ENCODE assay signal across 19 cellular contexts in the genomic region with DNA sequence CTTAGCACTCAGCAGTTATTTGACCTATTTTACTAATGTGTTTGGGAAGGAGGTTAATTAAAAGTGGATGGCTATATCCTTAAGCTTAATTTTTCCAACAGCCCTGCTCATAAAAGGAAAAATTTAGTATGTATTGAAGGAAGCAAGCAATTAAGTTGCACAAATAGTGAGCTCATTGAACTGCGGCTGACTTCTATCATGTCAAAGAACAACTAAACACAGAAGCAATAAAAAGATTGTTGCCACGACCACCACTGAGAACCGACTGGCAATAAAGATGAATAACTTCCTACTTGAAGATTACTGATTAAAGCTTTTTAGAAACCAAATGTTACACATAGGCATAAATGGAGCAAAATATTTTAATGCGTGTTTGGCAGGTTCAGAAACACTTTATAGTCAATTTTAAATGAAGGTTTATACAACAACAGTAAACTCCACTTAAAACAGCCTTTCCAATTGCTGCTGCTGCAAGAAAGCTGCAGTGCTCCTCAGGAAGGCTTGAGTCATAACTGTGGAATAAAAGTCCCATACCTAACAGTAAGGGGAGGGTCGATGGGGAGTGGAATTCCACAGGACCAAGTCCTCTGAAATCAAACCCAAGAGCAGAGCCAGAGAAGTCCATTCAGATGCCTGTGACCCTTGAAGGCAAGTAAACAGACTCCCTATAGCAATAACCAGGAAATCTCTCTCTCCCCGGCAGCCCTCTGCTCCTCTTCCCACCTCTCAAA.
DNase-seq lines count a peak whose midpoint lies in the region; FAIRE-seq and TF ChIP-seq lines count a peak whose summit lies in the region.
"Had no signal": no experiment of that assay in that cellular context is flagged by ENCODE, and none has a peak within 500 bp of the region (broad histone marks: within the 10 kb centered on the region; RNA-seq: fewer than 3 reads in every experiment).

No MANE protein-coding gene starts in this region.

- peak overlapping the region; percentile 7 for H2AFZ ChIP-seq in endothelial cell of umbilical vein (ENCODE audit: low read depth, low read length)

- H3K4me3 Mint-ChIP-seq in nephron: peak overlapping the region in 1 of 3 experiments; percentile 2
- H3K4me3 Mint-ChIP-seq: activated naive CD8-positive, alpha-beta T cell treated with anti-CD3 and anti-CD28 coated beads, Interleukin-2, amount 10 ng/mL, durations not matched to agents 7 days and 5 days; activated T-cell treated with anti-CD3 and anti-CD28 coated beads, Interleukin-2, amount 50 U/mL, for 4 hours; naive B cell had no signal

- DNase-seq in ELF-1 (ENCODE audit: low read depth, low spot score) (peak; percentile 28), NCI-H69 (lab: John Stamatoyannopoulos, UW) (peak; percentile 81), endothelial cell of umbilical vein (ENCODE audit: low read depth, low spot score) (peak; percentile 77), SIG-M5 (lab: John Stamatoyannopoulos, UW) (no peak), spleen (no peak), iPS-NIHi11 (ENCODE audit: low spot score) (no peak), NCI-H1417 treated with DMSO at 0.1 percent for 48 hours (lab: John Stamatoyannopoulos, UW) (no peak)
- DNase-seq: activated CD4-positive, alpha-beta T cell treated with anti-CD3 and anti-CD28 coated beads, Interleukin-2, amount 50 U/mL, for 4 hours; activated naive CD8-positive, alpha-beta T cell treated with anti-CD3 and anti-CD28 coated beads, Interleukin-2, amount 10 ng/mL, durations not matched to agents 7 days and 5 days; activated T-cell treated with anti-CD3 and anti-CD28 coated beads, Interleukin-2, amount 50 U/mL, for 4 hours; head of caudate nucleus; left ventricle myocardium superior; naive B cell; NCI-H510A treated with DMSO at 0.1 percent for 48 hours; stimulated activated CD4-positive, alpha-beta T cell treated with anti-CD3 and anti-CD28 coated beads, Interleukin-15, amount 100 ng/mL, for 24 hours had no signal

- no peaks in the 10 kb centered on the region for H3K36me3 Mint-ChIP-seq in nephron (ENCODE audit: low read depth)
- H3K36me3 Mint-ChIP-seq: activated naive CD8-positive, alpha-beta T cell treated with anti-CD3 and anti-CD28 coated beads, Interleukin-2, amount 10 ng/mL, durations not matched to agents 7 days and 5 days; naive B cell had no signal

- H3K9me1 ChIP-seq in endothelial cell of umbilical vein (replicated peaks; ENCODE audit: control insufficient read depth, extremely low read depth, insufficient read depth, low read length): no peaks in the 10 kb centered on the region

- intact Hi-C loops in endothelial cell of umbilical vein (cut with micrococcal nuclease) (loop anchor here (5.0 kb wide), 1 partner anchor 881 kb away; no protein-coding TSS in a partner anchor), spleen (cut with DNase I; ENCODE audit: low total_unique reads) (loop anchor here (5.0 kb wide), 1 partner anchor 646 kb away; no protein-coding TSS in a partner anchor)

- H3K79me2 ChIP-seq in endothelial cell of umbilical vein (ENCODE audit: control insufficient read depth, insufficient read depth, low read length): no peaks in the 10 kb centered on the region

- H3K9me3 ChIP-seq in endothelial cell of umbilical vein (replicated peaks; ENCODE audit: control insufficient read depth, insufficient read depth, low read length) (no peaks in the 10 kb centered on the region), spleen (no peaks in the 10 kb centered on the region)

- H4K20me1 ChIP-seq in endothelial cell of umbilical vein (replicated peaks; ENCODE audit: control insufficient read depth, extremely low read depth, insufficient read depth, low read length): no peaks in the 10 kb centered on the region

- TF ChIP-seq POLR2A in endothelial cell of umbilical vein (IDR thresholded peaks at IDR 0.05; ENCODE audit: low read depth, low read length) (no peak), spleen (IDR thresholded peaks at IDR 0.05) (no peak)

- H3K4me3 ChIP-seq in endothelial cell of umbilical vein (replicated peaks in 1 of 3; ENCODE audit: insufficient read depth in 1 of 3, low read depth in 1 of 3, low read length in 3 of 3) (no peak overlapping the region), spleen (no peak overlapping the region)

- H3K27ac ChIP-seq in endothelial cell of umbilical vein (ENCODE audit: insufficient read depth, low read depth, low read length) (no peak overlapping the region), spleen (peak overlapping the region in 1 of 8 donors; percentile 23)
- H3K27ac ChIP-seq: HL-60, KMS-11 had no signal

- peaks cover 45% of the 10 kb centered on the region for H3K4me1 ChIP-seq in endothelial cell of umbilical vein (ENCODE audit: control insufficient read depth, extremely low read depth, insufficient read depth, low read length)
- peaks cover 0 to 6% (median 0%) of the 10 kb centered on the region in 6 donors for H3K4me1 ChIP-seq in spleen

- no TSS peak for BruUV-seq in endothelial cell of umbilical vein (replicated peaks; lab: Mats Ljungman, UMichigan)

- H3K4me1 Mint-ChIP-seq in nephron: peaks cover 48% of the 10 kb centered on the region
- H3K4me1 Mint-ChIP-seq: naive B cell had no signal

- dilution Hi-C loops in endothelial cell of umbilical vein (cut with MboI; ENCODE audit: extremely low pct_ligation_motif_present, low sequenced_read_pairs): no loop called here

- no peak overlapping the region for H3K9ac ChIP-seq in endothelial cell of umbilical vein (replicated peaks; ENCODE audit: extremely low read depth, insufficient read depth, low read length)
- H3K9ac ChIP-seq: KMS-11 had no signal

- H3K4me2 ChIP-seq in endothelial cell of umbilical vein (ENCODE audit: insufficient read depth, low read length): no peak overlapping the region
- H3K4me2 ChIP-seq: KMS-11 had no signal

- H3K36me3 ChIP-seq in endothelial cell of umbilical vein (ENCODE audit: control insufficient read depth in 2 of 2, extremely low read depth in 1 of 2, insufficient read depth in 2 of 2, low read length in 2 of 2): no peaks in the 10 kb centered on the region
- H3K36me3 ChIP-seq in spleen: no peaks in the 10 kb centered on the region

- no peaks in the 10 kb centered on the region for H3K9me3 Mint-ChIP-seq in nephron
- H3K9me3 Mint-ChIP-seq: activated naive CD8-positive, alpha-beta T cell treated with anti-CD3 and anti-CD28 coated beads, Interleukin-2, amount 10 ng/mL, durations not matched to agents 7 days and 5 days; activated T-cell treated with anti-CD3 and anti-CD28 coated beads, Interleukin-2, amount 50 U/mL, for 4 hours; naive B cell had no signal

- H3K27me3 ChIP-seq in endothelial cell of umbilical vein (ENCODE audit: control insufficient read depth in 2 of 2, insufficient read depth in 2 of 2, low read length in 2 of 2) (no peaks in the 10 kb centered on the region), spleen (replicated peaks in 1 of 7) (peaks cover 0 to 68% (median 8%) of the 10 kb centered on the region in 7 donors)

- peaks cover 4% of the 10 kb centered on the region for H3K27me3 Mint-ChIP-seq in nephron (ENCODE audit: low read depth)

- POLR2A ChIA-PET in endothelial cell of umbilical vein (lab: Charles Lee): no interaction called here

- WGBS in spleen, 5 donors: 33 to 43% (median 39%) methylated on average over 6 of the region's 6 CpGs

- CTCF ChIA-PET in endothelial cell of umbilical vein (lab: Charles Lee): interaction anchor here (0.8 to 6.9 kb wide), 15 partner anchors 9 to 745 kb away, joined by 3 to 164 read pairs (median 7); partner anchors contain the start of gene BMP4

- H3K27ac Mint-ChIP-seq in nephron: peak overlapping the region; percentile 41 to 80 (median 67)
- H3K27ac Mint-ChIP-seq: activated naive CD8-positive, alpha-beta T cell treated with anti-CD3 and anti-CD28 coated beads, Interleukin-2, amount 10 ng/mL, durations not matched to agents 7 days and 5 days; naive B cell; progenitor cell of endocrine pancreas had no signal

- TF ChIP-seq CTCF in endothelial cell of umbilical vein (IDR thresholded peaks at IDR 0.05; ENCODE audit: extremely low read depth in 1 of 2, insufficient read depth in 1 of 2, low read depth in 1 of 2, low read length in 2 of 2) (no peak), nephron (IDR thresholded peaks at IDR 0.05; ENCODE audit: unreplicated experiment in 3 of 3) (no peak), spleen (IDR thresholded peaks at IDR 0.05 in 8 of 11, conservative IDR thresholded peaks at IDR 0.05 in 3 of 11) (no peak)

- FAIRE-seq in endothelial cell of umbilical vein (lab: Jason Lieb, UNC): peak; percentile 87

TF ChIP-seq in endothelial cell of umbilical vein, 7 proteins besides CTCF, POLR2A, EP300 and RAD21:
- TF ChIP-seq GATA2 (IDR thresholded peaks at IDR 0.05; ENCODE audit: insufficient read depth, insufficient read length, low read depth, low read length) (no peak), POLR2AphosphoS5 (IDR thresholded peaks at IDR 0.05; ENCODE audit: insufficient read depth, low read depth, low read length) (no peak), FOS (IDR thresholded peaks at IDR 0.05; ENCODE audit: borderline replicate concordance, insufficient read depth, low read length) (no peak), JUN (IDR thresholded peaks at IDR 0.05; ENCODE audit: borderline replicate concordance, insufficient read depth, insufficient read length, low read depth) (no peak), MYC (IDR thresholded peaks at IDR 0.05; ENCODE audit: low read depth, low read length) (no peak), EZH2 (IDR thresholded peaks at IDR 0.05; ENCODE audit: borderline replicate concordance, low read depth, low read length, severe bottlenecking) (no peak)
- TF ChIP-seq, protein P1, sequence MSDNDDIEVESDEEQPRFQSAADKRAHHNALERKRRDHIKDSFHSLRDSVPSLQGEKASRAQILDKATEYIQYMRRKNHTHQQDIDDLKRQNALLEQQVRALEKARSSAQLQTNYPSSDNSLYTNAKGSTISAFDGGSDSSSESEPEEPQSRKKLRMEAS (IDR thresholded peaks at IDR 0.05; ENCODE audit: insufficient read depth, insufficient read length): no peak
TF ChIP-seq in endothelial cell of umbilical vein: peak in this region for 0.

Comparison
In these comparisons a context has a peak if more than half of its experiments do, and no peak if none do; other contexts are left out.
1. DNase-seq: peak in ELF-1 (single experiment), NCI-H69 (single experiment) and endothelial cell of umbilical vein (single experiment); none in SIG-M5 (single experiment), spleen (single experiment), iPS-NIHi11 (single experiment) and NCI-H1417 treated with DMSO at 0.1 percent for 48 hours (single experiment).